8 cellular contexts compared by ENCODE assay signal in genomic region chr1:2555634-2556276, GRCh38. TPM values are rescaled to one million over a fixed set of nuclear protein-coding genes. Genes with fewer than 3 reads are reported as not detected.
DNase-seq lines count a peak whose midpoint lies in the region; ATAC-seq lines count a peak whose summit lies in the region.

No MANE protein-coding gene starts in this region.

- DNase-seq in Kasumi-1 (lab: John Stamatoyannopoulos, UW) = peak; percentile 66 to 76
- DNase-seq in activated CD4-positive, alpha-beta T cell treated with anti-CD3 and anti-CD28 coated beads, Interleukin-2, amount 50 U/mL, for 1 hour = peak; percentile 60
- DNase-seq in effector memory CD8-positive, alpha-beta T cell = peak; percentile 67 to 70 (median 68)
- peak; percentile 58 to 88 (median 70) for DNase-seq in naive thymus-derived CD8-positive, alpha-beta T cell

- H3K9me3 ChIP-seq in BLaER1 (no peaks in the 10 kb centered on the region), thymus (ENCODE audit: control insufficient read depth) (no peaks in the 10 kb centered on the region)

- peaks cover 38 to 43% of the 10 kb centered on the region in 2 donors for H3K4me1 Mint-ChIP-seq in effector memory CD8-positive, alpha-beta T cell (ENCODE audit: low read depth in 2 of 2)
- H3K4me1 Mint-ChIP-seq in naive thymus-derived CD8-positive, alpha-beta T cell = peaks cover 24 to 57% (median 46%) of the 10 kb centered on the region in 4 donors

- peaks cover 89% of the 10 kb centered on the region for H3K4me1 ChIP-seq in BLaER1
- H3K4me1 ChIP-seq in thymus (ENCODE audit: control insufficient read depth, insufficient read depth, low read length) = peaks cover 12% of the 10 kb centered on the region

- H3K36me3 ChIP-seq in BLaER1 = no peaks in the 10 kb centered on the region
- H3K36me3 ChIP-seq in thymus (ENCODE audit: control insufficient read depth, insufficient read depth) = peaks cover 30% of the 10 kb centered on the region

- H3K27me3 Mint-ChIP-seq in effector memory CD8-positive, alpha-beta T cell = no peaks in the 10 kb centered on the region
- no peaks in the 10 kb centered on the region for H3K27me3 Mint-ChIP-seq in naive thymus-derived CD8-positive, alpha-beta T cell

- WGBS in thymus = under 1% methylated on average over 26 of the region's 26 CpGs

- peak overlapping the region; percentile 92 for H3K27ac ChIP-seq in BLaER1
- H3K27ac ChIP-seq in thymus (ENCODE audit: low read depth) = peak overlapping the region; percentile 97

- H3K27me3 ChIP-seq in BLaER1 (no peaks in the 10 kb centered on the region), thymus (ENCODE audit: control insufficient read depth, insufficient read depth) (no peaks in the 10 kb centered on the region)

- H3K36me3 Mint-ChIP-seq in effector memory CD8-positive, alpha-beta T cell (ENCODE audit: insufficient read depth) = peaks cover 33% of the 10 kb centered on the region
- peaks cover 0 to 19% (median 4%) of the 10 kb centered on the region in 3 donors for H3K36me3 Mint-ChIP-seq in naive thymus-derived CD8-positive, alpha-beta T cell

- peak; percentile 34 for ATAC-seq in GM19372 (IDR thresholded peaks at IDR 0.05; ENCODE audit: low read depth, unreplicated experiment)
- ATAC-seq in effector memory CD8-positive, alpha-beta T cell (replicated peaks) = peak; percentile 64
- peak; percentile 50 to 67 for ATAC-seq in naive thymus-derived CD8-positive, alpha-beta T cell
- no peak for ATAC-seq in GM21515 (IDR thresholded peaks at IDR 0.05; ENCODE audit: unreplicated experiment)

- H3K9ac ChIP-seq in BLaER1 = peak overlapping the region; percentile 85

- POLR2A ChIA-PET in naive thymus-derived CD8-positive, alpha-beta T cell (lab: Charles Lee) = interaction anchor here (0.6 to 11.9 kb wide), 20 partner anchors 9 to 366 kb away, joined by 3 to 408 read pairs (median 6); partner anchors contain the start of genes FAAP20, MORN1, PANK4 and PEX10

- H3K4me3 Mint-ChIP-seq in effector memory CD8-positive, alpha-beta T cell = peak overlapping the region; percentile 93 to 98
- peak overlapping the region; percentile 91 to 99 (median 98) for H3K4me3 Mint-ChIP-seq in naive thymus-derived CD8-positive, alpha-beta T cell

- no peaks in the 10 kb centered on the region for H4K20me1 ChIP-seq in BLaER1

- peak overlapping the region; percentile 96 to 99 for H3K27ac Mint-ChIP-seq in effector memory CD8-positive, alpha-beta T cell
- peak overlapping the region; percentile 93 to 99 (median 98) for H3K27ac Mint-ChIP-seq in naive thymus-derived CD8-positive, alpha-beta T cell

- H3K4me3 ChIP-seq in BLaER1 (peak overlapping the region; percentile 66), thymus (ENCODE audit: low read length) (peak overlapping the region; percentile 71)

- peak overlapping the region; percentile 99 for H3K4me2 ChIP-seq in BLaER1

- H3K9me3 Mint-ChIP-seq in effector memory CD8-positive, alpha-beta T cell = no peaks in the 10 kb centered on the region
- H3K9me3 Mint-ChIP-seq in naive thymus-derived CD8-positive, alpha-beta T cell = no peaks in the 10 kb centered on the region

RNA-seq across cellular contexts. Expression of gene TNFRSF14, which starts 0.4 kb away (rescaled TPM):
- total RNA-seq in naive thymus-derived CD8-positive, alpha-beta T cell = 100 to 1,000 TPM; 187 to 190 TPM
- polyA plus RNA-seq in naive thymus-derived CD8-positive, alpha-beta T cell = 10 to 100 TPM; 45.8 to 61.6 (median 48.9) TPM
- 233 TPM for polyA plus RNA-seq in thymus

RNA-seq across cellular contexts. Expression of gene HES5, which starts 25.7 kb away (rescaled TPM):
- total RNA-seq in naive thymus-derived CD8-positive, alpha-beta T cell = under 1 TPM in 1 of 2 experiments, not detected in 1; 0.30 TPM
- polyA plus RNA-seq in naive thymus-derived CD8-positive, alpha-beta T cell = not detected
- polyA plus RNA-seq in thymus = 0.55 TPM

RNA-seq across cellular contexts. Expression of gene PANK4, which starts 29.4 kb away (rescaled TPM):
- 100 to 1,000 TPM; 149 to 155 TPM for total RNA-seq in naive thymus-derived CD8-positive, alpha-beta T cell
- polyA plus RNA-seq in naive thymus-derived CD8-positive, alpha-beta T cell = 10 to 100 TPM in 2 of 3 donors, 1 to 10 TPM in 1; 9.0 to 31.7 (median 13.4) TPM
- polyA plus RNA-seq in thymus = 27.1 TPM

RNA-seq across cellular contexts. Expression of gene PRXL2B, which starts 30.8 kb away (rescaled TPM):
- total RNA-seq in naive thymus-derived CD8-positive, alpha-beta T cell = 10 to 100 TPM; 39.6 to 45.4 TPM
- polyA plus RNA-seq in naive thymus-derived CD8-positive, alpha-beta T cell = 10 to 100 TPM; 20.6 to 37.5 (median 27.4) TPM
- 12.3 TPM for polyA plus RNA-seq in thymus
